29 cellular contexts compared by ENCODE assay signal in the genomic region with DNA sequence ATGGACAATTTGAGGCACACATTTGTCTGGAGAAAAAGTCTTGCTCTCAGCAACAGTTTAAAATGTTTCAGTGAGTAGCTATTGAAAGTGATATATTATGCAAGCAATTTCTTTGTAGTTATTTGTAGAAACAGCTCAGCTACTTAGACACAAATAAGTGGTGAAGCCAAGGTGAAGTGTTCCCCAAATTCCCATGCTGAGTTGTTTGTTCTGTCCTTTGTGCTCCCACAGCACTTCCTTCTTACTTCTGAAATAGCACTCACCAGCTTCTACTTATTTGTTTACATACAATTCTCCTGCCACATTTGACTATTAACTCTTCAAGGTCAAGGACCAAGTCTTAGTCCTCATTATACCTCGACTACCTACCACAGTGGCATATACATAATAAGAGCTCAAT.
"Had no signal": no experiment of that assay in that cellular context is flagged by ENCODE, and none has a peak within 500 bp of the region (broad histone marks: within the 10 kb centered on the region; RNA-seq: fewer than 3 reads in every experiment).

No MANE protein-coding gene starts in this region.

- H3K4me2 ChIP-seq: neural progenitor cell had no signal

- H3K4me1 Mint-ChIP-seq: natural killer cell; nephron; neural progenitor cell; stimulated activated effector memory CD8-positive, alpha-beta T cell treated with anti-CD3 and anti-CD28 coated beads, Interleukin-12 subunit alpha, Interleukin-12 subunit beta, amount 100 ng/mL, for 72 hours; stimulated activated naive B cell treated with anti-CD40 and anti-IgM and Interleukin-4, amounts not matched to agents 10 μg/mL and 1 μg/mL and 100 μg/mL, for 72 hours had no signal

- H3K4me3 Mint-ChIP-seq: natural killer cell; nephron; neural progenitor cell; stimulated activated effector memory CD8-positive, alpha-beta T cell treated with anti-CD3 and anti-CD28 coated beads, Interleukin-12 subunit alpha, Interleukin-12 subunit beta, amount 100 ng/mL, for 72 hours; stimulated activated naive B cell treated with anti-CD40 and anti-IgM and Interleukin-4, amounts not matched to agents 10 μg/mL and 1 μg/mL and 100 μg/mL, for 72 hours; stimulated activated naive CD8-positive, alpha-beta T cell treated with anti-CD3 and anti-CD28 coated beads, Interleukin-15, Interleukin-2, amounts not matched to agents 100 ng/mL and 50 ng/mL, for 24 hours; type B pancreatic cell had no signal

- H3K4me3 ChIP-seq: neural progenitor cell, ovary, psoas muscle, right lobe of liver, sigmoid colon, stomach, suprapubic skin, testis, tibial artery, transverse colon, vagina had no signal

- H3K4me1 ChIP-seq: neural progenitor cell, parathyroid adenoma, psoas muscle, right lobe of liver, sigmoid colon, stomach, suprapubic skin, testis, tibial artery, transverse colon, vagina had no signal

- ATAC-seq: natural killer cell; psoas muscle; right cardiac atrium; right lobe of liver; stimulated activated effector memory CD8-positive, alpha-beta T cell treated with anti-CD3 and anti-CD28 coated beads, Interleukin-12 subunit alpha, Interleukin-12 subunit beta, amount 100 ng/mL, for 72 hours; stimulated activated naive B cell treated with anti-CD40 and anti-IgM and Interleukin-4, amounts not matched to agents 10 μg/mL and 1 μg/mL and 100 μg/mL, for 72 hours had no signal

- H3K36me3 ChIP-seq: neural progenitor cell, ovary, right lobe of liver, sigmoid colon, stomach, suprapubic skin, tibial artery, transverse colon, vagina had no signal

- H3K9ac ChIP-seq: neural progenitor cell, parathyroid adenoma had no signal

- H3K36me3 Mint-ChIP-seq: natural killer cell; neural progenitor cell; stimulated activated effector memory CD8-positive, alpha-beta T cell treated with anti-CD3 and anti-CD28 coated beads, Interleukin-12 subunit alpha, Interleukin-12 subunit beta, amount 100 ng/mL, for 72 hours; stimulated activated naive B cell treated with anti-CD40 and anti-IgM and Interleukin-4, amounts not matched to agents 10 μg/mL and 1 μg/mL and 100 μg/mL, for 72 hours; type B pancreatic cell had no signal

- H3K79me2 ChIP-seq: parathyroid adenoma had no signal

- H3K27ac ChIP-seq: neural progenitor cell, ovary, parathyroid adenoma, psoas muscle, right lobe of liver, sigmoid colon, stomach, suprapubic skin, testis, tibial artery, transverse colon, vagina had no signal

- H2AFZ ChIP-seq: neural progenitor cell, parathyroid adenoma had no signal

- H3K9me3 ChIP-seq: ovary, psoas muscle, right lobe of liver, sigmoid colon, testis, transverse colon, vagina had no signal

- H3K9me3 Mint-ChIP-seq: type B pancreatic cell had no signal

- DNase-seq: natural killer cell; occipital lobe; ovary; posterior cingulate gyrus; psoas muscle; right cardiac atrium; right lobe of liver; sigmoid colon; small intestine; stimulated activated CD4-positive, alpha-beta T cell treated with anti-CD3 and anti-CD28 coated beads, Interleukin-15, amount 100 ng/mL, for 24 hours; stimulated activated CD4-positive, alpha-beta T cell treated with anti-CD3 and anti-CD28 coated beads, Interleukin-2, amount 100 ng/mL, for 24 hours; stimulated activated CD4-positive, alpha-beta T cell treated with anti-CD3 and anti-CD28 coated beads, Interleukin-2, amount 100 ng/mL, for 48 hours; stimulated activated CD4-positive, alpha-beta T cell treated with anti-CD3 and anti-CD28 coated beads, Interleukin-4, amount 100 ng/mL, for 24 hours; stimulated activated naive B cell treated with anti-CD40 and anti-IgM and Interleukin-4, amounts not matched to agents 10 μg/mL and 1 μg/mL and 100 μg/mL, for 72 hours; stimulated activated naive CD4-positive, alpha-beta T cell treated with Interleukin-2 at 50 U/mL for 16 hours; stomach; substantia nigra; testis; tibial artery; transverse colon had no signal

- H3K27me3 Mint-ChIP-seq: progenitor cell of endocrine pancreas; stimulated activated naive B cell treated with anti-CD40 and anti-IgM and Interleukin-4, amounts not matched to agents 10 μg/mL and 1 μg/mL and 100 μg/mL, for 72 hours; stimulated activated naive CD8-positive, alpha-beta T cell treated with anti-CD3 and anti-CD28 coated beads, Interleukin-15, Interleukin-2, amounts not matched to agents 100 ng/mL and 50 ng/mL, for 24 hours; type B pancreatic cell had no signal

- H3K27ac Mint-ChIP-seq: natural killer cell; nephron; neural progenitor cell; progenitor cell of endocrine pancreas; stimulated activated effector memory CD8-positive, alpha-beta T cell treated with anti-CD3 and anti-CD28 coated beads, Interleukin-12 subunit alpha, Interleukin-12 subunit beta, amount 100 ng/mL, for 72 hours; stimulated activated naive B cell treated with anti-CD40 and anti-IgM and Interleukin-4, amounts not matched to agents 10 μg/mL and 1 μg/mL and 100 μg/mL, for 72 hours; stimulated activated naive CD8-positive, alpha-beta T cell treated with anti-CD3 and anti-CD28 coated beads, Interleukin-15, Interleukin-2, amounts not matched to agents 100 ng/mL and 50 ng/mL, for 24 hours; type B pancreatic cell had no signal

- H3K27me3 ChIP-seq: neural progenitor cell, ovary, right lobe of liver, sigmoid colon, stomach, suprapubic skin, testis, tibial artery, transverse colon, vagina had no signal
